Comparison of ENCODE assay signal across 8 cellular contexts in the genomic region with DNA sequence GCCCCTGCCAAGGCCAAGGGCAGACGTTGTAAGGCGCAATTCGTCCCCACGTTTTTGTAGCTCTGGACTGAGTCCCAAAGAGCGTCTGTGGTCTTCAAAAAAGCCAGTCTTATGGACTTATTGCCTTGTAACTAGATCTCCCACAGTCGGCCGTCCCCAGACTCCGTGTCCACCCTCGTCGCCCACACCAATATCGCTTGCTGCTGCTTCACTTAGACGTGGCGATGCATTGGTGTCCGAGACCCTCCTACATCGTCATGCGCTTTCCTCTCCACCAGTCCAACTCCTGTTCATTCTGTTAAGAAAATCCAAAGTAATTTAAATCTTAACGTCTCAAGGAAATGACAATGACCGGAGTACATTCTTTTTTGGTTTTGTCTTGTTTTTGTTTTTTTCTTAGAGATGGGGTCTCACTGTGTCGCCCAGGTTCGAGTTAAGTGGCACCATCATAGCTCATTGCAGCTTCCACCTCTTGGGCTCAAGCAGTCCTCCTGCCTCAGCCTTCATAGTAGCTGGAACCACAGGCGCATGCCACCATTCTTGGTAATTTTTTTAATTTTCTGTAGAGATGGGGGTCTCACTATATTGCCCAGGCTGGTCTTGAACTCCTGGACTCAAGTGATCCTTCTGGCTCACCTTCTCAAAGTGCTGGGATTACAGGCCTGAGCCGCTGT. TPM values are rescaled to one million over a fixed set of nuclear protein-coding genes. Genes with fewer than 3 reads are reported as not detected.
DNase-seq lines count a peak whose midpoint lies in the region; ATAC-seq and TF ChIP-seq lines count a peak whose summit lies in the region.

No MANE protein-coding gene starts in this region.

- H3K27me3 Mint-ChIP-seq in Caco-2 (ENCODE audit: insufficient read depth, unreplicated experiment) = no peaks in the 10 kb centered on the region

- DNase-seq in Caco-2 = no peak
- no peak for DNase-seq in coronary artery (ENCODE audit: low spot score)
- DNase-seq in SW480 (ENCODE audit: low spot score) = no peak
- no peak for DNase-seq in GDM1 (lab: John Stamatoyannopoulos, UW)

- TF ChIP-seq CTCF in Caco-2 (IDR thresholded peaks at IDR 0.05; ENCODE audit: insufficient read depth in 1 of 2, low read depth in 1 of 2, low read length in 1 of 2, severe bottlenecking in 1 of 2, unreplicated experiment in 1 of 2) (no peak), Loucy (conservative IDR thresholded peaks at IDR 0.05; ENCODE audit: low read length) (no peak), coronary artery (IDR thresholded peaks at IDR 0.05) (no peak)

- H3K4me1 Mint-ChIP-seq in Caco-2 (ENCODE audit: low read depth, unreplicated experiment) = peaks cover 34% of the 10 kb centered on the region

- no peaks in the 10 kb centered on the region for H3K9me2 ChIP-seq in Loucy (replicated peaks; ENCODE audit: low read depth, low read length)

- H3K4me1 ChIP-seq in Caco-2 (no peaks in the 10 kb centered on the region), Loucy (ENCODE audit: insufficient read depth, low read length, poor library complexity, severe bottlenecking) (peaks cover 44% of the 10 kb centered on the region), mucosa of rectum (ENCODE audit: control insufficient read depth in 2 of 2, insufficient read depth in 2 of 2, low read length in 2 of 2) (peaks cover 6 to 13% of the 10 kb centered on the region in 2 donors)

- H3K9me3 ChIP-seq in Caco-2 (no peaks in the 10 kb centered on the region), Loucy (ENCODE audit: insufficient read depth, low read depth, low read length) (no peaks in the 10 kb centered on the region), mucosa of rectum (ENCODE audit: control insufficient read depth in 2 of 2, low read length in 2 of 2) (no peaks in the 10 kb centered on the region)

- CTCF ChIA-PET in Caco-2 (lab: Charles Lee) = interaction anchor here (1.0 kb wide), 1 partner anchor 8 kb away, joined by 3 read pairs; no protein-coding TSS in a partner anchor

- no peaks in the 10 kb centered on the region for H3K9me3 Mint-ChIP-seq in Caco-2 (ENCODE audit: unreplicated experiment)

- intact Hi-C loops in Caco-2 (cut with micrococcal nuclease; ENCODE audit: unreplicated experiment) = no loop called here

- peak overlapping the region; percentile 90 for H3K27ac Mint-ChIP-seq in Caco-2 (ENCODE audit: unreplicated experiment)

- no peaks in the 10 kb centered on the region for H3K36me3 ChIP-seq in Caco-2 (ENCODE audit: control insufficient read depth, insufficient read depth, low read length)
- peaks cover 8% of the 10 kb centered on the region; the same call in 1 of the 2 replicates for H3K36me3 ChIP-seq in Loucy (ENCODE audit: insufficient read depth, low read length)
- peaks cover 0 to 7% of the 10 kb centered on the region in 2 donors for H3K36me3 ChIP-seq in mucosa of rectum (ENCODE audit: control insufficient read depth in 2 of 2, insufficient read depth in 2 of 2, low read length in 2 of 2)

- H3K27me3 ChIP-seq in Caco-2 (replicated peaks; ENCODE audit: control insufficient read depth, insufficient read depth, low read length) (no peaks in the 10 kb centered on the region), Loucy (ENCODE audit: insufficient read depth, low read length, poor library complexity, severe bottlenecking) (no peaks in the 10 kb centered on the region), mucosa of rectum (ENCODE audit: control insufficient read depth in 2 of 2, insufficient read depth in 2 of 2, low read length in 2 of 2) (no peaks in the 10 kb centered on the region)

- peak overlapping the region; percentile 87 for H3K4me2 ChIP-seq in Loucy (ENCODE audit: low read depth, low read length, poor library complexity, severe bottlenecking)

- H3K4me3 ChIP-seq in Caco-2 (ENCODE audit: low read depth, low read length) (peak overlapping the region; percentile 76), Loucy (ENCODE audit: low read length, poor library complexity, severe bottlenecking) (peak overlapping the region; percentile 86), coronary artery (peak overlapping the region; percentile 89), mucosa of rectum (ENCODE audit: low read length in 2 of 2) (peak overlapping the region; percentile 82 to 96)

- POLR2A ChIA-PET in Caco-2 (lab: Charles Lee) = interaction anchor here (1.7 kb wide), 1 partner anchor 33 kb away, joined by 5 read pairs; a partner anchor contains a TSS

- H3K9ac ChIP-seq in Loucy (ENCODE audit: low read depth, low read length, poor library complexity, severe bottlenecking) = peak overlapping the region; percentile 82
- peak overlapping the region; percentile 77 to 87 for H3K9ac ChIP-seq in mucosa of rectum (ENCODE audit: low read depth in 1 of 2, low read length in 2 of 2)

- H4K20me1 ChIP-seq in Loucy (ENCODE audit: insufficient read depth, low read length, poor library complexity, severe bottlenecking) = no peaks in the 10 kb centered on the region

- ATAC-seq in HG03342 (IDR thresholded peaks at IDR 0.05; ENCODE audit: unreplicated experiment) (no peak), GM19467 (IDR thresholded peaks at IDR 0.05; ENCODE audit: unreplicated experiment) (no peak)

- BruUV-seq in Caco-2 (replicated peaks; lab: Mats Ljungman, UMichigan) = no TSS peak

- peaks cover 64% of the 10 kb centered on the region for H3K36me3 Mint-ChIP-seq in Caco-2 (ENCODE audit: insufficient read depth, unreplicated experiment)

- H3F3A ChIP-seq in Loucy (ENCODE audit: low read depth) = 0 out of 2 replicates have a peak, but pooled peaks cover 3% of the 10 kb centered on the region

- peak overlapping the region; percentile 98 for H2AFZ ChIP-seq in Loucy (ENCODE audit: low read length)

- H3K79me2 ChIP-seq in Loucy (ENCODE audit: insufficient read depth, low read length) = peaks cover 54% of the 10 kb centered on the region

- H3K27ac ChIP-seq in coronary artery = peak overlapping the region; percentile 80 to 93
- H3K27ac ChIP-seq in mucosa of rectum (ENCODE audit: low read depth in 2 of 2, low read length in 2 of 2) = peak overlapping the region; percentile 75 to 83

- peak overlapping the region; percentile 81 for H3K4me3 Mint-ChIP-seq in Caco-2 (ENCODE audit: unreplicated experiment)

RNA-seq across cellular contexts. Expression of a gene that starts 0.9 kb away (rescaled TPM):
- total RNA-seq in Caco-2 (2022) = 57.6 and 58.9 TPM in 2 replicates

RNA-seq across cellular contexts. Expression of a gene that starts 33.5 kb away (rescaled TPM):
- total RNA-seq in Caco-2 (2022) = 239 and 243 TPM in 2 replicates
